In genomic region chr22:45318168-45318557, GRCh38 we compare ENCODE assay signal across 8 cellular contexts. TPM values are rescaled to one million over a fixed set of nuclear protein-coding genes. Genes with fewer than 3 reads are reported as not detected.
A peak's percentile ranks its signal among the peaks of the same experiment; 100 is the strongest.
DNase-seq lines count a peak whose midpoint lies in the region; ATAC-seq and TF ChIP-seq lines count a peak whose summit lies in the region.

No MANE protein-coding gene starts in this region.

- H3K4me3 ChIP-seq in AG09309 (ENCODE audit: control insufficient read depth, low read depth, low read length) (no peak overlapping the region), left lung (no peak overlapping the region)

- H3K4me1 ChIP-seq in left lung, result peaks cover 6 to 55% of the 10 kb centered on the region in 2 donors

- H3K27ac ChIP-seq in left lung, result peak overlapping the region; percentile 77 to 83

- H3K36me3 ChIP-seq in left lung, result peaks cover 0 to 8% of the 10 kb centered on the region in 2 donors

- peak; percentile 48 for ATAC-seq in GM19395 (IDR thresholded peaks at IDR 0.05; ENCODE audit: unreplicated experiment)
- peak; percentile 79 to 80 for ATAC-seq in activated CD4-positive, CD25-positive, alpha-beta regulatory T cell treated with anti-CD3 and anti-CD28 coated beads, Interleukin-2, amount 50 U/mL, for 24 hours
- peak; percentile 59 for ATAC-seq in left lung
- ATAC-seq in HG02884 (IDR thresholded peaks at IDR 0.05; ENCODE audit: unreplicated experiment), result no peak

- DNase-seq in AG09309 (ENCODE audit: low read depth) (peak; percentile 67), NCI-H1105 treated with DMSO at 0.1 percent for 48 hours (lab: John Stamatoyannopoulos, UW) (peak; percentile 90), left lung (peak in 1 of 2 donors; percentile 71)
- DNase-seq in central memory CD4-positive, alpha-beta T cell, result peak; percentile 96
- peak; percentile 84 for DNase-seq in stimulated activated CD4-positive, alpha-beta T cell treated with anti-CD3 and anti-CD28 coated beads, Interleukin-2, amount 100 ng/mL, for 4 hours (ENCODE audit: low read depth)

- intact Hi-C loops in left lung (cut with DNase I), result no loop called here

- TF ChIP-seq CTCF in AG09309 (IDR thresholded peaks at IDR 0.05; ENCODE audit: control insufficient read depth, insufficient read depth, low read depth, low read length, missing control alignments), result no peak
- no peak for TF ChIP-seq CTCF in left lung (IDR thresholded peaks at IDR 0.05)

- no peaks in the 10 kb centered on the region for H3K27me3 ChIP-seq in left lung

- no peaks in the 10 kb centered on the region for H3K9me3 ChIP-seq in left lung

RNA-seq across cellular contexts. Expression of gene FAM118A, which starts 8.4 kb away (rescaled TPM):
- total RNA-seq in left lung, result 10 to 100 TPM; 23.9 to 31.8 TPM

RNA-seq across cellular contexts. Expression of gene UPK3A, which starts 33.4 kb away (rescaled TPM):
- not detected for total RNA-seq in left lung
